ENCODE assay signal across 8 cellular contexts in genomic region chr14:70907996-70908917, GRCh38. TPM values are rescaled to one million over a fixed set of nuclear protein-coding genes. Genes with fewer than 3 reads are reported as not detected.
DNase-seq lines count a peak whose midpoint lies in the region; ATAC-seq, FAIRE-seq and TF ChIP-seq lines count a peak whose summit lies in the region.

No MANE protein-coding gene starts in this region.

- H3K27me3 ChIP-seq in BJ (ENCODE audit: control insufficient read depth, insufficient read depth, low read length) = no peaks in the 10 kb centered on the region

- CTCF ChIA-PET in BJ (lab: Yijun Ruan, JAX) = interaction anchor here (0.8 to 2.7 kb wide), 13 partner anchors 10 to 77 kb away, joined by 3 to 14 read pairs (median 4); no protein-coding TSS in a partner anchor

- no peaks in the 10 kb centered on the region for H3K36me3 ChIP-seq in BJ (ENCODE audit: control insufficient read depth, insufficient read depth, low read length)

- H3K4me3 ChIP-seq in BJ (ENCODE audit: low read depth, low read length) = peak overlapping the region; percentile 91

- DNase-seq in BJ (ENCODE audit: low read depth) (no peak), SK-N-DZ (ENCODE audit: low spot score) (peak; percentile 18), Right ventricle myocardium superior (peak; percentile 71), omental fat pad (ENCODE audit: low spot score) (peak; percentile 44), urothelium cell line (ENCODE audit: low spot score) (peak; percentile 65)
- peak; percentile 25 for DNase-seq in activated naive CD8-positive, alpha-beta T cell treated with anti-CD3 and anti-CD28 coated beads, Interleukin-2, amount 50 U/mL, for 16 hours (ENCODE audit: low read depth, low spot score)

- POLR2A ChIA-PET in BJ (lab: Charles Lee) = interaction anchor here (1.3 kb wide), 1 partner anchor 26 kb away, joined by 3 read pairs; no protein-coding TSS in a partner anchor

- intact Hi-C loops in Right ventricle myocardium superior (cut with DNase I) = loop anchor here (5.0 to 10.0 kb wide), 3 partner anchors 44 to 83 kb away; no protein-coding TSS in a partner anchor

- ATAC-seq in GM19328 (IDR thresholded peaks at IDR 0.05; ENCODE audit: unreplicated experiment) (peak; percentile 25), HG03439 (IDR thresholded peaks at IDR 0.05; ENCODE audit: unreplicated experiment) (peak; percentile 49), Right ventricle myocardium superior (ENCODE audit: poor library complexity) (peak; percentile 69), omental fat pad (ENCODE audit: low FRiP score) (peak; percentile 46)

- peak; percentile 92 for FAIRE-seq in urothelium cell line (lab: Jason Lieb, UNC)

- TF ChIP-seq CTCF in BJ (IDR thresholded peaks at IDR 0.05; ENCODE audit: insufficient read depth, low read depth, low read length) (no peak), omental fat pad (IDR thresholded peaks at IDR 0.05) (no peak)

RNA-seq across cellular contexts. Expression of gene PCNX1, which starts 1.0 kb away (rescaled TPM):
- polyA plus RNA-seq in BJ (2011; rRNA removed) = 33.2 and 47.8 TPM in 2 replicates
- polyA minus RNA-seq in BJ (2011; rRNA and poly(A)+ RNA removed) = 110 and 125 TPM in 2 replicates
- 7.6 and 19.3 TPM in 2 replicates for polyA plus RNA-seq in SK-N-DZ (2014; cell fraction: cytosol; rRNA removed)
- polyA plus RNA-seq in SK-N-DZ (2014; cell fraction: nucleus; rRNA removed) = 14.5 and 14.7 TPM in 2 replicates
- total RNA-seq in Right ventricle myocardium superior (43.3 TPM), omental fat pad (10 to 100 TPM; 56.9 to 98.1 (median 83.3) TPM)
